In the genomic region with DNA sequence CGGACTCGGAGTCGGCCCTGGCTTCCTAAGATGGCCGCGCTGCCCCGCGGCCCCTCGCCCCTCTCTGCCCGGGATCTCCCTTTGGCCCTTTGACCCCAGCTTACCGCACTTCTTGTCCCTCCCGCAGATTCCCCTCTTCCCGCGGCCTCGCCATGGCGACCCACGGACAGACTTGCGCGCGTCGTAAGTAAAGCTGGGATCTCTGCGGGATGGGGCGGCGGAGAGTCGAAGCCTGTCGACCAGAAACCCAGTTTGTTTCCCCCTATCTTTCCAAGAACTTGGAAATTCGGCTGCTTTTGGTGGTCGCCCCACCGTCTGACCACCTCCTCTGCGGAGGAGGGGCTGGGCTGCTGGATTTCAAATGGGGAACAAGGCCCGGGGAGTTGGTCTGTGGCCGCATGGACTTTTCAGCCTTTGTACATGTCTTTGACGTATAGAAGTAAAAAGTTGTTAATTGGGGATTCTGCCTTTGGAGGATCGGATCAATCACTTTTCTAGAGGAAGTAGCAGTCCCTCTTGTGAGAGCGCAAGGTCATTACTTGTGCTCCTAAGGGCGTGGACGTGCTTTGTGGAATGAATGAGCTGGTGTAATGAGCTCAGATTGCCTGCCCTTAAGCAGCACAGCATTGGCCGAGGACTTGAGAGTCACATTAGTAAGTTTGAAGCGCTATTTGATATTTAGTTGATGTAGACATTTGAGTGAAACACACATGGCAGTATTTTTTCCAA, we compare ENCODE assay signal across 1 cellular context.
A peak's percentile ranks its signal among the peaks of the same experiment; 100 is the strongest.
TF ChIP-seq lines count a peak whose summit lies in the region.

No MANE protein-coding gene starts in this region.

TF ChIP-seq in H1, 55 proteins besides CTCF, POLR2A, EP300 and RAD21:
- TF ChIP-seq POLR2AphosphoS5 (IDR thresholded peaks at IDR 0.05; ENCODE audit: low read depth, low read length), result peak; percentile 63
- TF ChIP-seq KDM5A (IDR thresholded peaks at IDR 0.05; ENCODE audit: low read length), result 0 out of 2 replicates have a peak, but pooled peaks have one; percentile 45
- TF ChIP-seq CEBPB (IDR thresholded peaks at IDR 0.05; ENCODE audit: low read depth, low read length), result no peak
- TF ChIP-seq CHD7 (IDR thresholded peaks at IDR 0.05; ENCODE audit: insufficient replicate concordance, low read length), result no peak
- no peak for TF ChIP-seq MAFK (IDR thresholded peaks at IDR 0.05; ENCODE audit: low read depth, low read length)
- TF ChIP-seq YY1 (IDR thresholded peaks at IDR 0.05; ENCODE audit: low read depth, low read length), result peak; percentile 89
- no peak for TF ChIP-seq TCF12 (IDR thresholded peaks at IDR 0.05; ENCODE audit: low read depth, low read length)
- TF ChIP-seq PHF8 (conservative IDR thresholded peaks at IDR 0.05; ENCODE audit: low read depth, low read length), result 0 out of 2 replicates have a peak, but pooled peaks have one; percentile 7
- no peak for TF ChIP-seq SUZ12 (IDR thresholded peaks at IDR 0.05; ENCODE audit: low read length)
- no peak for TF ChIP-seq TEAD4 (IDR thresholded peaks at IDR 0.05; ENCODE audit: low read depth, low read length)
- TF ChIP-seq HDAC2 (IDR thresholded peaks at IDR 0.05; ENCODE audit: borderline replicate concordance in 1 of 2, low read depth in 2 of 2, low read length in 2 of 2), result no peak
- TF ChIP-seq ASH2L (IDR thresholded peaks at IDR 0.05; ENCODE audit: low read length), result peak; percentile 88
- no peak for TF ChIP-seq RXRA (IDR thresholded peaks at IDR 0.05; ENCODE audit: insufficient read depth, low read depth, low read length)
- no peak for TF ChIP-seq E2F6 (IDR thresholded peaks at IDR 0.05)
- no peak for TF ChIP-seq NRF1 (IDR thresholded peaks at IDR 0.05; ENCODE audit: low read depth, low read length)
- TF ChIP-seq BACH1 (IDR thresholded peaks at IDR 0.05; ENCODE audit: low read length), result no peak
- TF ChIP-seq SAP30 (IDR thresholded peaks at IDR 0.05; ENCODE audit: insufficient read depth, insufficient replicate concordance, low read length), result peak; percentile 44
- TF ChIP-seq HDAC6 (IDR thresholded peaks at IDR 0.05; ENCODE audit: low read depth, low read length), result no peak
- no peak for TF ChIP-seq FOSL1 (IDR thresholded peaks at IDR 0.05; ENCODE audit: insufficient read depth, low read depth, low read length)
- TF ChIP-seq GABPA (IDR thresholded peaks at IDR 0.05; ENCODE audit: borderline replicate concordance, insufficient read depth, low read length), result no peak
- no peak for TF ChIP-seq SRF (IDR thresholded peaks at IDR 0.05; ENCODE audit: low read depth, low read length)
- TF ChIP-seq TAF1 (IDR thresholded peaks at IDR 0.05; ENCODE audit: low read depth, low read length), result peak; percentile 25; the same call in 1 of the 2 replicates
- no peak for TF ChIP-seq TBP (IDR thresholded peaks at IDR 0.05; ENCODE audit: low read depth, low read length)
- TF ChIP-seq, protein P1, sequence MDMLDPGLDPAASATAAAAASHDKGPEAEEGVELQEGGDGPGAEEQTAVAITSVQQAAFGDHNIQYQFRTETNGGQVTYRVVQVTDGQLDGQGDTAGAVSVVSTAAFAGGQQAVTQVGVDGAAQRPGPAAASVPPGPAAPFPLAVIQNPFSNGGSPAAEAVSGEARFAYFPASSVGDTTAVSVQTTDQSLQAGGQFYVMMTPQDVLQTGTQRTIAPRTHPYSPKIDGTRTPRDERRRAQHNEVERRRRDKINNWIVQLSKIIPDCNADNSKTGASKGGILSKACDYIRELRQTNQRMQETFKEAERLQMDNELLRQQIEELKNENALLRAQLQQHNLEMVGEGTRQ (IDR thresholded peaks at IDR 0.05; ENCODE audit: low read length), result no peak
